15 cellular contexts compared by ENCODE assay signal in genomic region chr12:116436561-116437249, GRCh38.
DNase-seq lines count a peak whose midpoint lies in the region; ATAC-seq, FAIRE-seq and TF ChIP-seq lines count a peak whose summit lies in the region.
"Had no signal": no experiment of that assay in that cellular context is flagged by ENCODE, and none has a peak within 500 bp of the region (broad histone marks: within the 10 kb centered on the region; RNA-seq: fewer than 3 reads in every experiment).

No MANE protein-coding gene starts in this region.

- H3K4me3 ChIP-seq in Peyer's patch: no peak overlapping the region
- H3K4me3 ChIP-seq: HAP-1 had no signal

- TF ChIP-seq POLR2A in Peyer's patch (IDR thresholded peaks at IDR 0.05) (no peak), H54 (IDR thresholded peaks at IDR 0.05; ENCODE audit: low read depth, low read length) (no peak)

- FAIRE-seq in H54 (lab: Jason Lieb, UNC): no peak

- peaks cover 22% of the 10 kb centered on the region for H3K4me1 Mint-ChIP-seq in neural crest cell
- H3K4me1 Mint-ChIP-seq in type B pancreatic cell (ENCODE audit: unreplicated experiment): peaks cover 43% of the 10 kb centered on the region
- H3K4me1 Mint-ChIP-seq in endothelial cell (ENCODE audit: unreplicated experiment): no peaks in the 10 kb centered on the region
- H3K4me1 Mint-ChIP-seq: CD8-positive, alpha-beta memory T cell had no signal

- no peaks in the 10 kb centered on the region for H3K27me3 ChIP-seq in Peyer's patch

- peaks cover 0 to 28% (median 0%) of the 10 kb centered on the region in 4 donors for H3K4me1 ChIP-seq in Peyer's patch

- H3K36me3 Mint-ChIP-seq in neural crest cell (ENCODE audit: low read depth) (no peaks in the 10 kb centered on the region), type B pancreatic cell (no peaks in the 10 kb centered on the region), endothelial cell (ENCODE audit: low read depth, unreplicated experiment) (no peaks in the 10 kb centered on the region)
- H3K36me3 Mint-ChIP-seq: CD8-positive, alpha-beta memory T cell had no signal

- DNase-seq in Peyer's patch (peak in 2 of 3 donors; percentile 52 to 74), left colon (peak; percentile 56 to 62), neural crest cell (ENCODE audit: low read depth, low spot score) (no peak), type B pancreatic cell (ENCODE audit: extremely low spot score, unreplicated experiment) (no peak), H54 (ENCODE audit: insufficient read length, low spot score) (no peak), endothelial cell (ENCODE audit: low spot score) (no peak)
- DNase-seq: CD8-positive, alpha-beta memory T cell; Kasumi-1; NCI-H1417; NCI-H2029 treated with DMSO at 0.1 percent for 48 hours; NCI-H526 treated with DMSO at 0.1 percent for 48 hours; NK-92 treated with Interleukin-12 subunit alpha and Interleukin-12 subunit beta, amount 100 ng/mL, for 24 hours; OCI-M1 had no signal

- H3K27ac Mint-ChIP-seq in neural crest cell (ENCODE audit: unreplicated experiment) (peak overlapping the region; percentile 43), type B pancreatic cell (peak overlapping the region; percentile 23), endothelial cell (ENCODE audit: unreplicated experiment) (no peak overlapping the region)

- H3K9me3 ChIP-seq in Peyer's patch: no peaks in the 10 kb centered on the region
- H3K9me3 ChIP-seq: HAP-1 had no signal

- intact Hi-C loops in left colon (cut with DNase I, micrococcal nuclease): no loop called here

- H3K9me3 Mint-ChIP-seq in neural crest cell (no peaks in the 10 kb centered on the region), type B pancreatic cell (no peaks in the 10 kb centered on the region), endothelial cell (ENCODE audit: unreplicated experiment) (no peaks in the 10 kb centered on the region)
- H3K9me3 Mint-ChIP-seq: CD8-positive, alpha-beta memory T cell had no signal

- H3K27ac ChIP-seq in Peyer's patch: peak overlapping the region in 2 of 4 donors; percentile 10 to 35

- no peak for TF ChIP-seq CTCF in Peyer's patch (IDR thresholded peaks at IDR 0.05)
- TF ChIP-seq CTCF in neural crest cell (conservative IDR thresholded peaks at IDR 0.05): no peak
- TF ChIP-seq CTCF in type B pancreatic cell (conservative IDR thresholded peaks at IDR 0.05): no peak
- no peak for TF ChIP-seq CTCF in endothelial cell (IDR thresholded peaks at IDR 0.05; ENCODE audit: unreplicated experiment)

- H3K27me3 Mint-ChIP-seq in neural crest cell (ENCODE audit: low read depth) (no peaks in the 10 kb centered on the region), type B pancreatic cell (no peaks in the 10 kb centered on the region), endothelial cell (ENCODE audit: unreplicated experiment) (peaks cover 3% of the 10 kb centered on the region)

- H3K4me3 Mint-ChIP-seq in neural crest cell (no peak overlapping the region), type B pancreatic cell (no peak overlapping the region), endothelial cell (ENCODE audit: unreplicated experiment) (no peak overlapping the region)
- H3K4me3 Mint-ChIP-seq: CD8-positive, alpha-beta memory T cell had no signal

- H3K36me3 ChIP-seq in Peyer's patch: no peaks in the 10 kb centered on the region
- H3K36me3 ChIP-seq: HAP-1 had no signal

- peak; percentile 94 for ATAC-seq in left colon
- no peak for ATAC-seq in GM18873 (IDR thresholded peaks at IDR 0.05; ENCODE audit: low FRiP score, unreplicated experiment)

Comparison
In these comparisons a context has a peak if more than half of its experiments do, and no peak if none do; other contexts are left out.
1. DNase-seq: peak in Peyer's patch (2 of 3) and left colon (2 of 2); none in neural crest cell (single experiment), type B pancreatic cell (single experiment), H54 (single experiment) and endothelial cell (single experiment).